In the genomic region with DNA sequence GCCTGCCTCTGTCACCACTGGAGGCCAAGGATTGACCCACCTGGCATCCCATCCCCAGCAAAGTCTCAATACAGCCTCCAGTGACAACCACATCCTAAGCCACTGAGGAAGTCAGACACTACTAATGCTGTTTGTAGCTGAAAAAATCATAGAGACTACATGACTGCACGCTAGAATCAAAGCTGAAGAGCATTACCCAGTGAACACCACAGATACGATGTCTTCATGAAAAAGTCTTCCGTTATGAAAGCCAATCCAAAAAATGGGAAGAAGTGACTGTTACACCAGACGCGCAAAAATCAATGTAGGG, we compare ENCODE assay signal across 28 cellular contexts. TPM values are rescaled to one million over a fixed set of nuclear protein-coding genes. Genes with fewer than 3 reads are reported as not detected.
"Had no signal": no experiment of that assay in that cellular context is flagged by ENCODE, and none has a peak within 500 bp of the region (broad histone marks: within the 10 kb centered on the region; RNA-seq: fewer than 3 reads in every experiment).

No MANE protein-coding gene starts in this region.

- H3K27ac Mint-ChIP-seq: stimulated activated effector memory CD8-positive, alpha-beta T cell treated with anti-CD3 and anti-CD28 coated beads, Interleukin-12 subunit alpha, Interleukin-12 subunit beta, amount 100 ng/mL, for 72 hours; type B pancreatic cell had no signal

- H3K4me1 ChIP-seq: parathyroid adenoma, uterus had no signal

- H3K27me3 ChIP-seq: right lobe of liver, suprapubic skin, thyroid gland, uterus had no signal

- ATAC-seq: right lobe of liver; stimulated activated effector memory CD8-positive, alpha-beta T cell treated with anti-CD3 and anti-CD28 coated beads, Interleukin-12 subunit alpha, Interleukin-12 subunit beta, amount 100 ng/mL, for 72 hours; stimulated activated naive CD8-positive, alpha-beta T cell treated with anti-CD3 and anti-CD28 coated beads, Interleukin-15, Interleukin-2, amounts not matched to agents 100 U/mL and 50 U/mL, for 24 hours had no signal

- H2AFZ ChIP-seq: parathyroid adenoma had no signal

- DNase-seq: cortex of kidney; effector CD8-positive, alpha-beta T cell; heart left ventricle; hypothalamus; kidney glomerular epithelial cell; mesendoderm; naive B cell; occipital lobe; right lobe of liver; stimulated activated CD4-positive, alpha-beta T cell treated with anti-CD3 and anti-CD28 coated beads, Interleukin-4, amount 100 ng/mL, for 1 hour; stimulated activated CD8-positive, alpha-beta memory T cell treated with anti-CD3 and anti-CD28 coated beads, Interleukin-4, amount 100 ng/mL, for 48 hours; stimulated activated naive CD8-positive, alpha-beta T cell treated with anti-CD3 and anti-CD28 coated beads, Interleukin-15, Interleukin-2, amounts not matched to agents 100 U/mL and 50 U/mL, for 24 hours; thyroid gland; uterus had no signal

- H3K36me3 Mint-ChIP-seq: naive B cell; stimulated activated effector memory CD8-positive, alpha-beta T cell treated with anti-CD3 and anti-CD28 coated beads, Interleukin-12 subunit alpha, Interleukin-12 subunit beta, amount 100 ng/mL, for 72 hours; type B pancreatic cell had no signal

- H3K27ac ChIP-seq: dorsolateral prefrontal cortex, heart left ventricle, parathyroid adenoma, prostate gland, right lobe of liver, suprapubic skin, thyroid gland, uterus had no signal

- H3K4me3 Mint-ChIP-seq: naive B cell; stimulated activated effector memory CD8-positive, alpha-beta T cell treated with anti-CD3 and anti-CD28 coated beads, Interleukin-12 subunit alpha, Interleukin-12 subunit beta, amount 100 ng/mL, for 72 hours; type B pancreatic cell had no signal

- FAIRE-seq: endometrium, frontal cortex, islet of Langerhans had no signal

- H3K9ac ChIP-seq: parathyroid adenoma had no signal

- H3K9me3 Mint-ChIP-seq: stimulated activated effector memory CD8-positive, alpha-beta T cell treated with anti-CD3 and anti-CD28 coated beads, Interleukin-12 subunit alpha, Interleukin-12 subunit beta, amount 100 ng/mL, for 72 hours; type B pancreatic cell had no signal

- H3K9me3 ChIP-seq: heart left ventricle, prostate gland, right lobe of liver, suprapubic skin, thyroid gland, uterus had no signal

- H3K36me3 ChIP-seq: heart left ventricle, prostate gland, right lobe of liver, suprapubic skin, thyroid gland, uterus had no signal

- H3K4me3 ChIP-seq: dorsolateral prefrontal cortex, heart left ventricle, prostate gland, right lobe of liver, suprapubic skin, thyroid gland, uterus had no signal

RNA-seq across cellular contexts. Expression of gene SIGLEC11, which starts 20.5 kb away (rescaled TPM):
- total RNA-seq: esophagus mucosa, fibroblast of lung, lung microvascular endothelial cell, renal cortical epithelial cell had no signal
- polyA plus RNA-seq: fibroblast of lung, neural cell had no signal

RNA-seq across cellular contexts. Expression of gene IL4I1, which starts 43.8 kb away (rescaled TPM):
- total RNA-seq: esophagus mucosa, occipital lobe had no signal
- polyA plus RNA-seq: neural cell had no signal
